ENCODE assay signal across 1 cellular context in genomic region chr1:205451759-205452164, GRCh38.
TF ChIP-seq lines count a peak whose summit lies in the region.

No MANE protein-coding gene starts in this region.

TF ChIP-seq in HepG2, 621 proteins besides CTCF, POLR2A, EP300 and RAD21:
- TF ChIP-seq FOSL2 (CRISPR knock-in tag; IDR thresholded peaks at IDR 0.05), result no peak
- no peak for TF ChIP-seq ZNF335 (CRISPR knock-in tag; IDR thresholded peaks at IDR 0.05)
- no peak for TF ChIP-seq FOXA3 (CRISPR knock-in tag; IDR thresholded peaks at IDR 0.05)
- TF ChIP-seq ZNF17 (CRISPR knock-in tag; IDR thresholded peaks at IDR 0.05), result no peak
- TF ChIP-seq ZNF629 (CRISPR knock-in tag; conservative IDR thresholded peaks at IDR 0.05), result peak; percentile 75
- no peak for TF ChIP-seq EZH2 (conservative IDR thresholded peaks at IDR 0.05; ENCODE audit: low read depth, low read length)
- no peak for TF ChIP-seq MAX (IDR thresholded peaks at IDR 0.05)
- TF ChIP-seq ZFP91 (CRISPR knock-in tag; IDR thresholded peaks at IDR 0.05; ENCODE audit: borderline replicate concordance), result no peak
- no peak for TF ChIP-seq ZNF784 (CRISPR knock-in tag; IDR thresholded peaks at IDR 0.05; ENCODE audit: borderline replicate concordance)
- peak in 1 of 2 experiments; percentile 59; a peak in 3 of 4 replicates for TF ChIP-seq MAFK (conservative IDR thresholded peaks at IDR 0.05 in 1 of 2, IDR thresholded peaks at IDR 0.05 in 1 of 2; ENCODE audit: low read length in 2 of 2)
- no peak for TF ChIP-seq THRA (CRISPR knock-in tag; IDR thresholded peaks at IDR 0.05; ENCODE audit: borderline replicate concordance)
- TF ChIP-seq CHD4 (IDR thresholded peaks at IDR 0.05; ENCODE audit: borderline replicate concordance, low read length), result peak; percentile 70; the same call in 1 of the 2 replicates
- TF ChIP-seq ZNF547 (CRISPR knock-in tag; IDR thresholded peaks at IDR 0.05), result no peak
- no peak for TF ChIP-seq ZFAT (CRISPR knock-in tag; conservative IDR thresholded peaks at IDR 0.05)
- TF ChIP-seq ZEB1 (IDR thresholded peaks at IDR 0.05; ENCODE audit: insufficient replicate concordance, low read depth), result no peak
- 0 out of 2 replicates have a peak, but pooled peaks have one; percentile 3 for TF ChIP-seq MAFF (IDR thresholded peaks at IDR 0.05; ENCODE audit: low read depth, low read length)
- no peak for TF ChIP-seq HMG20B (CRISPR knock-in tag; conservative IDR thresholded peaks at IDR 0.05)
- no peak for TF ChIP-seq AKNA (CRISPR knock-in tag; IDR thresholded peaks at IDR 0.05; ENCODE audit: borderline replicate concordance)
TF ChIP-seq in HepG2: peak in this region for 4.
